12 cellular contexts compared by ENCODE assay signal in genomic region chr6:157089258-157089657, GRCh38.
DNase-seq lines count a peak whose midpoint lies in the region; ATAC-seq and TF ChIP-seq lines count a peak whose summit lies in the region.
"Had no signal": no experiment of that assay in that cellular context is flagged by ENCODE, and none has a peak within 500 bp of the region (broad histone marks: within the 10 kb centered on the region; RNA-seq: fewer than 3 reads in every experiment).

No MANE protein-coding gene starts in this region.

- H3K9me3 Mint-ChIP-seq in endothelial cell (ENCODE audit: unreplicated experiment) (no peaks in the 10 kb centered on the region), nephron progenitor cell (no peaks in the 10 kb centered on the region)

- H3K36me3 Mint-ChIP-seq in endothelial cell (ENCODE audit: low read depth, unreplicated experiment) = peaks cover 6% of the 10 kb centered on the region
- H3K36me3 Mint-ChIP-seq in nephron progenitor cell (ENCODE audit: low read depth) = peaks cover 64% of the 10 kb centered on the region

- no peak for ATAC-seq in HG02884 (IDR thresholded peaks at IDR 0.05; ENCODE audit: unreplicated experiment)

- peak overlapping the region; percentile 98 for H3K27ac Mint-ChIP-seq in endothelial cell (ENCODE audit: unreplicated experiment)
- peak overlapping the region; percentile 86 for H3K27ac Mint-ChIP-seq in nephron progenitor cell

- H3K27me3 Mint-ChIP-seq in endothelial cell (ENCODE audit: unreplicated experiment) = peaks cover 6% of the 10 kb centered on the region
- no peaks in the 10 kb centered on the region for H3K27me3 Mint-ChIP-seq in nephron progenitor cell (ENCODE audit: low read depth, poor library complexity)

- peak; percentile 25 for DNase-seq in GM03348 (ENCODE audit: low spot score)
- DNase-seq in NCI-H69 (lab: John Stamatoyannopoulos, UW) = peak; percentile 26
- peak; percentile 60 for DNase-seq in endothelial cell (ENCODE audit: low spot score)
- no peak for DNase-seq in nephron progenitor cell
- no peak for DNase-seq in A172 (ENCODE audit: low spot score)
- DNase-seq in NCI-H82 (lab: John Stamatoyannopoulos, UW) = no peak
- no peak for DNase-seq in hypothalamus (lab: John Stamatoyannopoulos, UW)
- DNase-seq: activated effector memory CD4-positive, alpha-beta T cell treated with Interleukin-2 at 50 U/mL for 16 hours; DND-41; left cardiac atrium; WERI-Rb-1 had no signal

- TF ChIP-seq CTCF in endothelial cell (IDR thresholded peaks at IDR 0.05; ENCODE audit: unreplicated experiment) = no peak
- no peak for TF ChIP-seq CTCF in nephron progenitor cell (IDR thresholded peaks at IDR 0.05)

- peak overlapping the region; percentile 2 for H3K4me3 Mint-ChIP-seq in endothelial cell (ENCODE audit: unreplicated experiment)
- no peak overlapping the region for H3K4me3 Mint-ChIP-seq in nephron progenitor cell

- H3K4me1 Mint-ChIP-seq in endothelial cell (ENCODE audit: unreplicated experiment) (peaks cover 68% of the 10 kb centered on the region), nephron progenitor cell (peaks cover 51% of the 10 kb centered on the region)

Comparison
In these comparisons a context has a peak if more than half of its experiments do, and no peak if none do; other contexts are left out.
1. DNase-seq: peak in GM03348 (single experiment), NCI-H69 (single experiment) and endothelial cell (single experiment); none in nephron progenitor cell (single experiment), A172 (single experiment), NCI-H82 (single experiment) and hypothalamus (0 of 51).